1 cellular context compared by ENCODE assay signal in the genomic region with DNA sequence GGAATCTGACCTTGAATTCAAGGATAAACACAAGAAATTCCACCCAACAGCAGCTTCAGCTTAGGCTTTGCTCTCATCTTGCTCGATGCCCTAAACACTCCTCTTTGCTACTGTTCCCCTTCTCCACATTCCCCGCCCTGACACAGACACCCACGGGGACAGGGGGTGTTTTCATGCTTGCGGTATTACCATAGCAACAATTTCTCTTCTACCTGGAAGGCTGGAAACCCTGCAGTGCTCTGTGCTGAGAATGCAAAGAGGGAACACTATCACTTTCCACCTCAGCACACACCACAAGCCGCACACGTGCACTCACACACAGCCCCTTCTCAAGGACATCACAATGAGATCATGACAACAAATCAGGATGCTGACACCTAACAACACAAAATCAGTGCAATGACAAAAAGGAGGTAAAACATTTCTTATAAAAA.
TF ChIP-seq lines count a peak whose summit lies in the region.

No MANE protein-coding gene starts in this region.

TF ChIP-seq in GM23338, 12 proteins besides CTCF, POLR2A, EP300 and RAD21 (continued from another document):
- TF ChIP-seq, protein P1, sequence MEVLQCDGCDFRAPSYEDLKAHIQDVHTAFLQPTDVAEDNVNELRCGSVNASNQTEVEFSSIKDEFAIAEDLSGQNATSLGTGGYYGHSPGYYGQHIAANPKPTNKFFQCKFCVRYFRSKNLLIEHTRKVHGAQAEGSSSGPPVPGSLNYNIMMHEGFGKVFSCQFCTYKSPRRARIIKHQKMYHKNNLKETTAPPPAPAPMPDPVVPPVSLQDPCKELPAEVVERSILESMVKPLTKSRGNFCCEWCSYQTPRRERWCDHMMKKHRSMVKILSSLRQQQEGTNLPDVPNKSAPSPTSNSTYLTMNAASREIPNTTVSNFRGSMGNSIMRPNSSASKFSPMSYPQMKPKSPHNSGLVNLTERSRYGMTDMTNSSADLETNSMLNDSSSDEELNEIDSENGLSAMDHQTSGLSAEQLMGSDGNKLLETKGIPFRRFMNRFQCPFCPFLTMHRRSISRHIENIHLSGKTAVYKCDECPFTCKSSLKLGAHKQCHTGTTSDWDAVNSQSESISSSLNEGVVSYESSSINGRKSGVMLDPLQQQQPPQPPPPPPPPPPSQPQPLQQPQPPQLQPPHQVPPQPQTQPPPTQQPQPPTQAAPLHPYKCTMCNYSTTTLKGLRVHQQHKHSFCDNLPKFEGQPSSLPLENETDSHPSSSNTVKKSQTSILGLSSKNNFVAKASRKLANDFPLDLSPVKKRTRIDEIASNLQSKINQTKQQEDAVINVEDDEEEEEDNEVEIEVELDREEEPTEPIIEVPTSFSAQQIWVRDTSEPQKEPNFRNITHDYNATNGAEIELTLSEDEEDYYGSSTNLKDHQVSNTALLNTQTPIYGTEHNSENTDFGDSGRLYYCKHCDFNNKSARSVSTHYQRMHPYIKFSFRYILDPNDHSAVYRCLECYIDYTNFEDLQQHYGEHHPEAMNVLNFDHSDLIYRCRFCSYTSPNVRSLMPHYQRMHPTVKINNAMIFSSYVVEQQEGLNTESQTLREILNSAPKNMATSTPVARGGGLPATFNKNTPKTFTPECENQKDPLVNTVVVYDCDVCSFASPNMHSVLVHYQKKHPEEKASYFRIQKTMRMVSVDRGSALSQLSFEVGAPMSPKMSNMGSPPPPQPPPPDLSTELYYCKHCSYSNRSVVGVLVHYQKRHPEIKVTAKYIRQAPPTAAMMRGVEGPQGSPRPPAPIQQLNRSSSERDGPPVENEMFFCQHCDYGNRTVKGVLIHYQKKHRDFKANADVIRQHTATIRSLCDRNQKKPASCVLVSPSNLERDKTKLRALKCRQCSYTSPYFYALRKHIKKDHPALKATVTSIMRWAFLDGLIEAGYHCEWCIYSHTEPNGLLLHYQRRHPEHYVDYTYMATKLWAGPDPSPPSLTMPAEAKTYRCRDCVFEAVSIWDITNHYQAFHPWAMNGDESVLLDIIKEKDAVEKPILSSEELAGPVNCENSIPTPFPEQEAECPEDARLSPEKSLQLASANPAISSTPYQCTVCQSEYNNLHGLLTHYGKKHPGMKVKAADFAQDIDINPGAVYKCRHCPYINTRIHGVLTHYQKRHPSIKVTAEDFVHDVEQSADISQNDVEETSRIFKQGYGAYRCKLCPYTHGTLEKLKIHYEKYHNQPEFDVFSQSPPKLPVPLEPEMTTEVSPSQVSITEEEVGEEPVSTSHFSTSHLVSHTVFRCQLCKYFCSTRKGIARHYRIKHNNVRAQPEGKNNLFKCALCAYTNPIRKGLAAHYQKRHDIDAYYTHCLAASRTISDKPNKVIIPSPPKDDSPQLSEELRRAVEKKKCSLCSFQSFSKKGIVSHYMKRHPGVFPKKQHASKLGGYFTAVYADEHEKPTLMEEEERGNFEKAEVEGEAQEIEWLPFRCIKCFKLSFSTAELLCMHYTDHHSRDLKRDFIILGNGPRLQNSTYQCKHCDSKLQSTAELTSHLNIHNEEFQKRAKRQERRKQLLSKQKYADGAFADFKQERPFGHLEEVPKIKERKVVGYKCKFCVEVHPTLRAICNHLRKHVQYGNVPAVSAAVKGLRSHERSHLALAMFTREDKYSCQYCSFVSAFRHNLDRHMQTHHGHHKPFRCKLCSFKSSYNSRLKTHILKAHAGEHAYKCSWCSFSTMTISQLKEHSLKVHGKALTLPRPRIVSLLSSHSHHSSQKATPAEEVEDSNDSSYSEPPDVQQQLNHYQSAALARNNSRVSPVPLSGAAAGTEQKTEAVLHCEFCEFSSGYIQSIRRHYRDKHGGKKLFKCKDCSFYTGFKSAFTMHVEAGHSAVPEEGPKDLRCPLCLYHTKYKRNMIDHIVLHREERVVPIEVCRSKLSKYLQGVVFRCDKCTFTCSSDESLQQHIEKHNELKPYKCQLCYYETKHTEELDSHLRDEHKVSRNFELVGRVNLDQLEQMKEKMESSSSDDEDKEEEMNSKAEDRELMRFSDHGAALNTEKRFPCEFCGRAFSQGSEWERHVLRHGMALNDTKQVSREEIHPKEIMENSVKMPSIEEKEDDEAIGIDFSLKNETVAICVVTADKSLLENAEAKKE (CRISPR knock-in tag; IDR thresholded peaks at IDR 0.05): no peak
- TF ChIP-seq CREB1 (CRISPR knock-in tag; IDR thresholded peaks at IDR 0.05; ENCODE audit: low read depth) (no peak), NANOG (IDR thresholded peaks at IDR 0.05; ENCODE audit: borderline replicate concordance) (no peak), STAT1 (IDR thresholded peaks at IDR 0.05; ENCODE audit: unreplicated experiment) (no peak), ZNF114 (CRISPR knock-in tag; IDR thresholded peaks at IDR 0.05) (no peak), POLR2AphosphoS5 (IDR thresholded peaks at IDR 0.05; ENCODE audit: low read depth) (no peak), ZNF331 (CRISPR knock-in tag; IDR thresholded peaks at IDR 0.05; ENCODE audit: low read depth) (no peak), JUNB (IDR thresholded peaks at IDR 0.05; ENCODE audit: unreplicated experiment) (no peak), EZH2 (IDR thresholded peaks at IDR 0.05; ENCODE audit: low read depth, unreplicated experiment) (no peak)
- TF ChIP-seq, protein P2, sequence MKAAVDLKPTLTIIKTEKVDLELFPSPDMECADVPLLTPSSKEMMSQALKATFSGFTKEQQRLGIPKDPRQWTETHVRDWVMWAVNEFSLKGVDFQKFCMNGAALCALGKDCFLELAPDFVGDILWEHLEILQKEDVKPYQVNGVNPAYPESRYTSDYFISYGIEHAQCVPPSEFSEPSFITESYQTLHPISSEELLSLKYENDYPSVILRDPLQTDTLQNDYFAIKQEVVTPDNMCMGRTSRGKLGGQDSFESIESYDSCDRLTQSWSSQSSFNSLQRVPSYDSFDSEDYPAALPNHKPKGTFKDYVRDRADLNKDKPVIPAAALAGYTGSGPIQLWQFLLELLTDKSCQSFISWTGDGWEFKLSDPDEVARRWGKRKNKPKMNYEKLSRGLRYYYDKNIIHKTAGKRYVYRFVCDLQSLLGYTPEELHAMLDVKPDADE (IDR thresholded peaks at IDR 0.05): no peak
